In genomic region chr1:214422137-214422671, GRCh38 we compare ENCODE assay signal across 17 cellular contexts.
DNase-seq lines count a peak whose midpoint lies in the region; ATAC-seq and TF ChIP-seq lines count a peak whose summit lies in the region.
"Had no signal": no experiment of that assay in that cellular context is flagged by ENCODE, and none has a peak within 500 bp of the region (broad histone marks: within the 10 kb centered on the region; RNA-seq: fewer than 3 reads in every experiment).

No MANE protein-coding gene starts in this region.

- H4K5ac ChIP-seq in H9 (ENCODE audit: insufficient read length, low read depth, low read length), result no peak overlapping the region

- no peak overlapping the region for H3K4ac ChIP-seq in H9 (ENCODE audit: low read depth, low read length)
- H3K4ac ChIP-seq in neuronal stem cell (ENCODE audit: low read length), result no peak overlapping the region

- peak; percentile 72 for ATAC-seq in esophagus mucosa
- ATAC-seq in GM21390 (IDR thresholded peaks at IDR 0.05; ENCODE audit: unreplicated experiment), result no peak
- ATAC-seq: activated T-helper 17 cell treated with anti-CD3 and anti-CD28 coated beads, Interleukin-2, amount 50 U/mL, for 72 hours; left lung had no signal

- H3T11ph ChIP-seq in H9 (ENCODE audit: low read length), result no peak overlapping the region

- H3K4me2 ChIP-seq in H9 (ENCODE audit: insufficient read depth, insufficient read length, low read length) (no peak overlapping the region), neuronal stem cell (ENCODE audit: insufficient read depth, low read length, poor library complexity, severe bottlenecking) (no peak overlapping the region)

- H2AFZ ChIP-seq in H9 (ENCODE audit: low read length) (no peak overlapping the region), neuronal stem cell (ENCODE audit: low read length) (no peak overlapping the region)

- H2BK120ac ChIP-seq in H9 (ENCODE audit: low read depth, low read length, poor library complexity, severe bottlenecking) (no peak overlapping the region), neuronal stem cell (ENCODE audit: low read depth, low read length) (no peak overlapping the region)

- H3K36me3 ChIP-seq in SJCRH30, result no peaks in the 10 kb centered on the region; the same call in none of the 2 replicates
- H3K36me3 ChIP-seq in neuronal stem cell (replicated peaks in 1 of 2; ENCODE audit: control insufficient read depth in 2 of 2, insufficient read depth in 2 of 2, low read length in 2 of 2), result no peaks in the 10 kb centered on the region
- H3K36me3 ChIP-seq: left lung, stomach had no signal

- H4K91ac ChIP-seq in H9 (ENCODE audit: insufficient read length, low read depth, low read length), result no peak overlapping the region
- H4K91ac ChIP-seq in neuronal stem cell (ENCODE audit: low read depth, low read length, poor library complexity), result no peak overlapping the region

- H3K4me1 ChIP-seq in H9 (ENCODE audit: insufficient read depth, low read length) (peaks cover 4% of the 10 kb centered on the region; the same call in 1 of the 2 replicates), SJCRH30 (peaks cover 6% of the 10 kb centered on the region; the same call in 1 of the 2 replicates), neuronal stem cell (ENCODE audit: control insufficient read depth in 2 of 2, insufficient read depth in 1 of 2, low read depth in 1 of 2, low read length in 2 of 2) (peaks cover 2 to 6% of the 10 kb centered on the region in 2 donors)
- H3K4me1 ChIP-seq: left lung had no signal

- H2BK12ac ChIP-seq in H9 (ENCODE audit: insufficient read length, low read depth, low read length), result no peak overlapping the region
- no peak overlapping the region for H2BK12ac ChIP-seq in neuronal stem cell (ENCODE audit: low read length)

- DNase-seq in H9 (no peak), SJCRH30 (peak; percentile 32 to 36), renal cortical epithelial cell (ENCODE audit: low read depth) (peak; percentile 68), neuronal stem cell (ENCODE audit: low spot score) (no peak), GM19238 (ENCODE audit: insufficient read length, low spot score) (no peak), DMS153 treated with DMSO at 0.1 percent for 48 hours (lab: John Stamatoyannopoulos, UW; ENCODE audit: unreplicated experiment) (no peak)
- DNase-seq: activated CD4-positive, alpha-beta T cell treated with anti-CD3 and anti-CD28 coated beads for 4 hours; caudate nucleus; left lung; NCI-H1048; NCI-H510A treated with DMSO at 0.1 percent for 48 hours; occipital lobe; stimulated activated CD4-positive, alpha-beta T cell treated with anti-CD3 and anti-CD28 coated beads, Interleukin-4, amount 100 ng/mL, for 4 hours; stomach had no signal

- H2BK20ac ChIP-seq in H9 (ENCODE audit: low read depth, low read length, poor library complexity, severe bottlenecking), result no peak overlapping the region

- peak overlapping the region; percentile 5 for H3K27ac ChIP-seq in H9 (ENCODE audit: insufficient read length, low read depth, low read length)
- peak overlapping the region; percentile 11; the same call in 1 of the 2 replicates for H3K27ac ChIP-seq in SJCRH30
- no peak overlapping the region for H3K27ac ChIP-seq in neuronal stem cell (replicated peaks; ENCODE audit: low read length)
- H3K27ac ChIP-seq: left lung, stomach had no signal

- no peak overlapping the region for H3K9ac ChIP-seq in H9 (ENCODE audit: extremely low read depth, insufficient read length, low read length)
- H3K9ac ChIP-seq in neuronal stem cell (ENCODE audit: low read depth, low read length, poor library complexity), result no peak overlapping the region

- H2BK15ac ChIP-seq in H9 (ENCODE audit: low read depth, low read length) (no peak overlapping the region), neuronal stem cell (ENCODE audit: low read length) (no peak overlapping the region)

- no peaks in the 10 kb centered on the region for H3K27me3 ChIP-seq in H9 (ENCODE audit: insufficient read depth, low read length)
- H3K27me3 ChIP-seq in SJCRH30, result no peaks in the 10 kb centered on the region
- H3K27me3 ChIP-seq in neuronal stem cell (ENCODE audit: control insufficient read depth in 3 of 3, insufficient read depth in 3 of 3, low read depth in 1 of 3, low read length in 3 of 3), result no peaks in the 10 kb centered on the region
- H3K27me3 ChIP-seq: left lung, stomach had no signal

- no peaks in the 10 kb centered on the region for H3K9me3 ChIP-seq in H9 (ENCODE audit: control insufficient read depth, low read depth, low read length)
- H3K9me3 ChIP-seq in SJCRH30 (replicated peaks), result no peaks in the 10 kb centered on the region
- H3K9me3 ChIP-seq in neuronal stem cell (replicated peaks in 1 of 2; ENCODE audit: control insufficient read depth in 2 of 2, insufficient read depth in 1 of 2, low read depth in 1 of 2, low read length in 2 of 2), result no peaks in the 10 kb centered on the region
- H3K9me3 ChIP-seq: left lung, stomach had no signal

- no peaks in the 10 kb centered on the region for H3K79me1 ChIP-seq in H9 (ENCODE audit: insufficient read depth, low read depth, low read length, poor library complexity, severe bottlenecking)
- H3K79me1 ChIP-seq in neuronal stem cell (ENCODE audit: low read depth, low read length), result no peaks in the 10 kb centered on the region

- no peak overlapping the region for H3K18ac ChIP-seq in H9 (ENCODE audit: insufficient read length, low read depth, low read length)
- H3K18ac ChIP-seq in neuronal stem cell (ENCODE audit: low read length), result no peak overlapping the region

- H2BK5ac ChIP-seq in H9 (ENCODE audit: insufficient read length, low read length), result no peak overlapping the region
- no peak overlapping the region for H2BK5ac ChIP-seq in neuronal stem cell (ENCODE audit: low read length)

- H3K4me3 ChIP-seq in SJCRH30, result no peak overlapping the region
- no peak overlapping the region for H3K4me3 ChIP-seq in neuronal stem cell (ENCODE audit: low read length in 2 of 2)
- H3K4me3 ChIP-seq: left lung, stomach had no signal

- H2AK5ac ChIP-seq in H9 (ENCODE audit: insufficient read length, low read length) (no peak overlapping the region), neuronal stem cell (ENCODE audit: low read depth, low read length) (no peak overlapping the region)

- peaks cover 0 to 2% (median 0%) of the 10 kb centered on the region in 3 experiments; a peak in 1 of 7 replicates for H3K36me3 Mint-ChIP-seq in H9 (ENCODE audit: insufficient read depth in 1 of 3, low read depth in 3 of 3)

- H3K23ac ChIP-seq in H9 (ENCODE audit: insufficient read length, low read depth, low read length) (no peak overlapping the region), neuronal stem cell (ENCODE audit: low read depth, low read length, poor library complexity) (no peak overlapping the region)

- H3K27me3 Mint-ChIP-seq in H9 (ENCODE audit: low read depth), result no peaks in the 10 kb centered on the region

- H4K20me1 ChIP-seq in H9 (ENCODE audit: control insufficient read depth, insufficient read depth, insufficient read length), result no peaks in the 10 kb centered on the region

- H3K79me2 ChIP-seq in H9 (ENCODE audit: insufficient read depth, low read length), result no peaks in the 10 kb centered on the region; the same call in 1 of the 2 replicates

- no peaks in the 10 kb centered on the region for H3K9me3 Mint-ChIP-seq in H9
- H3K9me3 Mint-ChIP-seq: activated T-helper 17 cell treated with anti-CD3 and anti-CD28 coated beads, Interleukin-2, amount 50 U/mL, for 72 hours had no signal

- no peak for TF ChIP-seq CTCF in H9 (conservative IDR thresholded peaks at IDR 0.05)

- no peak overlapping the region for H3K56ac ChIP-seq in H9 (ENCODE audit: insufficient read length, low read depth, low read length)

- H3K14ac ChIP-seq in H9 (ENCODE audit: insufficient read depth, low read length), result no peak overlapping the region
- no peak overlapping the region for H3K14ac ChIP-seq in neuronal stem cell (ENCODE audit: low read length)

- no peaks in the 10 kb centered on the region for H3K23me2 ChIP-seq in H9 (ENCODE audit: insufficient read length, low read depth, low read length, poor library complexity, severe bottlenecking)

- no CpG with 5 or more reads among the region's 8 CpGs for WGBS in H9 (ENCODE audit: extremely low coverage, insufficient read length, low lambda C conversion rate)
- no CpG with 5 or more reads among the region's 8 CpGs for WGBS in neuronal stem cell (ENCODE audit: extremely low coverage in 2 of 2, insufficient read length in 2 of 2, insufficient replicate concordance in 1 of 2), 2 donors

- H4K8ac ChIP-seq in H9 (replicated peaks; ENCODE audit: insufficient read length, low read depth, low read length), result no peak overlapping the region
- no peak overlapping the region for H4K8ac ChIP-seq in neuronal stem cell (ENCODE audit: low read depth, low read length)

- no peak overlapping the region for H3K4me3 Mint-ChIP-seq in H9
- H3K4me3 Mint-ChIP-seq: activated T-helper 17 cell treated with anti-CD3 and anti-CD28 coated beads, Interleukin-2, amount 50 U/mL, for 72 hours had no signal

- peaks cover 41 to 60% of the 10 kb centered on the region in 2 experiments for H3K4me1 Mint-ChIP-seq in H9
- H3K4me1 Mint-ChIP-seq: activated T-helper 17 cell treated with anti-CD3 and anti-CD28 coated beads, Interleukin-2, amount 50 U/mL, for 72 hours had no signal

- H3K27ac Mint-ChIP-seq in H9, result peak overlapping the region in 2 of 3 experiments; percentile 22 to 61; a peak in 3 of 7 replicates
- H3K27ac Mint-ChIP-seq: activated T-helper 17 cell treated with anti-CD3 and anti-CD28 coated beads, Interleukin-2, amount 50 U/mL, for 72 hours had no signal

Comparison
In these comparisons a context has a peak if more than half of its experiments do, and no peak if none do; other contexts are left out.
1. DNase-seq: peak in SJCRH30 (2 of 2) and renal cortical epithelial cell (single experiment); none in H9 (single experiment), neuronal stem cell (single experiment), GM19238 (single experiment) and DMS153 treated with DMSO at 0.1 percent for 48 hours (single experiment).